Comparison of ENCODE assay signal across 8 cellular contexts in the genomic region with DNA sequence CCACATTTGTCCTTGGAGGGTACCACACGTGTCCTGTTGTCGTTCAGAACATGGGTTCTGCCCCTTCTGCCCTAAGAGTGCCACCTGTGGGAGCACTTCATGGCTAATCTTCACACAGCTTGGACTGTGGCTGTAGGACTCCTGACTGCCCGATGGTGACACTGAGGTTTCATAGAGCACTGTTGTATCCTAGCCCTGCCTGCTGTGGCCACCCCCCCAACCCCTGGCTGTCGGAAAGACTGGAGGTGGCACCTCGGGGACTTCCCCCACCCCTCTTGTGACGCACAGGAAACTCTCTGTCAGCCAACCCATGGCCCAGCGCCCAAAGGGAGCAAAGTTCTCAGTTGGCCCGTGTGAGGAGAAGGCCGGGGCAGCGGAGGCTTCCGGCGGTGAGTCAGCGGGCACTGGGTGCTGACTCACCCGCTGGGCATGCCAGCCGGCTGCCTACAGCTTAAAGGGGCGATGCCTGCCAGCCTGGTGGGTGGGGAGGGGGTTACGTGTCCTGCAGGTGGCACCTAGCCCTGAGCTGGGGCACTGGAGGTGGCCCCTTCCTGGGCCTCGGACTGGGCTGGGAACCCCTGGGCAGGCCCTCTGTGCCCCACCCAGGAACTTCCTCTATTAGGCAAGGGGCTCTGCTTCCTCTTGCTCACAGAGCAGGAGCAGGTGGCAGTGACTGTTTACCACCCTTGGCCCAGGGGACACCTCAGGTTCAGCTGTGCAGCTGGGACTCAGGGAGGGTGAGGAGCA. TPM values are rescaled to one million over a fixed set of nuclear protein-coding genes. Genes with fewer than 3 reads are reported as not detected.
DNase-seq lines count a peak whose midpoint lies in the region; ATAC-seq and TF ChIP-seq lines count a peak whose summit lies in the region.

No MANE protein-coding gene starts in this region.

- intact Hi-C loops in posterior cingulate gyrus (cut with DNase I): loop anchor here (10.0 kb wide), 1 partner anchor 163 kb away; the partner anchor contains the start of gene DHRS7B

- H3K27me3 ChIP-seq in upper lobe of left lung: peaks cover 0 to 4% (median 0%) of the 10 kb centered on the region in 4 donors

- TF ChIP-seq CTCF in RWPE1 (conservative IDR thresholded peaks at IDR 0.05; ENCODE audit: low read depth) (no peak), foreskin fibroblast (IDR thresholded peaks at IDR 0.05; ENCODE audit: low read depth, low read length) (no peak), upper lobe of left lung (IDR thresholded peaks at IDR 0.05) (peak in 1 of 6 experiments; percentile 34)

- H3K9me3 ChIP-seq in upper lobe of left lung: no peaks in the 10 kb centered on the region

- 0 to 1% methylated on average over 2 to 18 of the region's 18 CpGs for WGBS in upper lobe of left lung, 2 donors

- H3K4me3 ChIP-seq in foreskin fibroblast (ENCODE audit: low read depth in 1 of 2, low read length in 2 of 2) (peak overlapping the region; percentile 89 to 93), upper lobe of left lung (peak overlapping the region in 3 of 4 donors; percentile 87 to 97 (median 95))

- CTCF ChIA-PET in RWPE1 (lab: Yijun Ruan, JAX): interaction anchor here (0.6 to 1.2 kb wide), 3 partner anchors 8 to 189 kb away, joined by 3 to 10 read pairs (median 3); no protein-coding TSS in a partner anchor

- peaks cover 50 to 61% (median 55%) of the 10 kb centered on the region in 4 donors for H3K4me1 ChIP-seq in upper lobe of left lung

- DNase-seq in 8988T (peak; percentile 95), RWPE1 (ENCODE audit: low spot score) (peak; percentile 91), foreskin fibroblast (peak; percentile 97 to 99), posterior cingulate gyrus (peak in 9 of 10 donors; percentile 64 to 97 (median 77)), upper lobe of left lung (peak; percentile 94 to 98)
- peak; percentile 96 for DNase-seq in activated T-helper 9 cell treated with anti-CD3 and anti-CD28 coated beads, Interleukin-2, amount 50 U/mL, for 16 hours (ENCODE audit: low read depth)

- ATAC-seq in GM18870 (IDR thresholded peaks at IDR 0.05; ENCODE audit: unreplicated experiment) (peak; percentile 34), HG03432 (IDR thresholded peaks at IDR 0.05; ENCODE audit: unreplicated experiment) (peak; percentile 41), upper lobe of left lung (ENCODE audit: low FRiP score in 2 of 2) (peak; percentile 73 to 88)

- peak overlapping the region; percentile 94 for H3K27ac ChIP-seq in RWPE1
- peak overlapping the region; percentile 94 to 99 (median 96) for H3K27ac ChIP-seq in upper lobe of left lung

- peak in 3 of 4 donors; percentile 63 to 97 (median 95) for TF ChIP-seq EP300 in upper lobe of left lung (IDR thresholded peaks at IDR 0.05)

- POLR2A ChIA-PET in RWPE1 (lab: Yijun Ruan, JAX; ENCODE audit: low non-redundant PET): interaction anchor here (0.6 to 1.3 kb wide), 3 partner anchors 12 to 118 kb away, joined by 3 to 4 read pairs (median 3); no protein-coding TSS in a partner anchor

- peaks cover 5 to 16% (median 10%) of the 10 kb centered on the region in 4 donors for H3K36me3 ChIP-seq in upper lobe of left lung

- peak in 2 of 4 donors; percentile 67 to 72 for TF ChIP-seq POLR2A in upper lobe of left lung (IDR thresholded peaks at IDR 0.05)

RNA-seq across cellular contexts. Expression of gene MAP2K3, which starts 3.4 kb away (rescaled TPM):
- total RNA-seq in upper lobe of left lung: 100 to 1,000 TPM in 1 of 6 donors, 10 to 100 TPM in 5; 45.1 to 134 (median 79.5) TPM

RNA-seq across cellular contexts. Expression of gene NATD1, which starts 34.7 kb away (rescaled TPM):
- total RNA-seq in upper lobe of left lung: 10 to 100 TPM; 11.2 to 32.5 (median 16.1) TPM

Comparison
In these comparisons a context has a peak if more than half of its experiments do, and no peak if none do; other contexts are left out.
1. Peak in every context shown above with its lines: DNase-seq, ATAC-seq, H3K4me3 ChIP-seq and H3K27ac ChIP-seq.